ENCODE assay signal across 17 cellular contexts in the genomic region with DNA sequence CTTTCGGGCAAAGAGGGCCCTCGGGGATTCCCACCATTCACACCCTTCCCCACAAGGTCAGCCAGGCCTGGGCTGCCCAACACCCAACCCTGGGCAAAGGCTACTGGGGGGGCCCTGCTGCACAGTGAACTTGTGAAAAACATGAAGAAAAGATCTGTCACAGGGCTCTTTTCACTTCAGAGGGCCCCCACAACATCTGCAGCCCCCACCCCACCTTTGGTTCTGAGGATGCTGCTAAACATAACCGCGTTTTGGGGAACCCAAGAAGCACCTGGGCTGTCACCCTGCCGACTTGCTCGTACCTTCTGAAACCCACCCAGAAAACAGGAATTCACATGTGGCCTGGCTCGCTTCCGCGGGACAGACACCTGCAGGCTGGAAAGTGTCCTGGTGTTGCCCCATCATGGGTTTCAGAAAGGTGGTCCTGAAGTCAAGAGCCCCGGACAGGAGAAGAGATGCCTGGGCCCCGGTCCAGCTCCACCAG. TPM values are rescaled to one million over a fixed set of nuclear protein-coding genes. Genes with fewer than 3 reads are reported as not detected.
DNase-seq lines count a peak whose midpoint lies in the region; ATAC-seq, FAIRE-seq and TF ChIP-seq lines count a peak whose summit lies in the region.
"Had no signal": no experiment of that assay in that cellular context is flagged by ENCODE, and none has a peak within 500 bp of the region (broad histone marks: within the 10 kb centered on the region; RNA-seq: fewer than 3 reads in every experiment).

No MANE protein-coding gene starts in this region.

- no peak for ATAC-seq in activated T-cell treated with anti-CD3 and anti-CD28 coated beads, Interleukin-2, amount 50 U/mL, for 72 hours (replicated peaks in 1 of 2)
- peak; percentile 37 for ATAC-seq in GM21447 (IDR thresholded peaks at IDR 0.05; ENCODE audit: unreplicated experiment)

- H3K27ac Mint-ChIP-seq in activated T-cell treated with anti-CD3 and anti-CD28 coated beads, Interleukin-2, amount 50 U/mL, for 72 hours = peak overlapping the region; percentile 21
- H3K27ac Mint-ChIP-seq in activated T-helper 1 cell treated with anti-CD3 and anti-CD28 coated beads, Interleukin-12 subunit alpha, Interleukin-12 subunit beta, Interleukin-2, Interleukin-4 antibody, amounts not matched to agents 30 ng/mL and 10 ng/mL and 1 ng/mL, durations not matched to agents 14 hours and 24 hours and 36 hours = peak overlapping the region; percentile 74

- H3K27me3 Mint-ChIP-seq in activated T-cell treated with anti-CD3 and anti-CD28 coated beads, Interleukin-2, amount 50 U/mL, for 72 hours (ENCODE audit: low read depth) = no peaks in the 10 kb centered on the region
- no peaks in the 10 kb centered on the region for H3K27me3 Mint-ChIP-seq in activated T-helper 1 cell treated with anti-CD3 and anti-CD28 coated beads, Interleukin-12 subunit alpha, Interleukin-12 subunit beta, Interleukin-2, Interleukin-4 antibody, amounts not matched to agents 30 ng/mL and 10 ng/mL and 1 ng/mL, durations not matched to agents 14 hours and 24 hours and 36 hours (ENCODE audit: insufficient read depth)

- no peak for TF ChIP-seq POLR2A in sigmoid colon (IDR thresholded peaks at IDR 0.05)

- WGBS in sigmoid colon, 2 donors = 69 to 89% methylated on average over 11 of the region's 11 CpGs

- no peak for DNase-seq in activated T-cell treated with anti-CD3 and anti-CD28 coated beads, Interleukin-2, amount 50 U/mL, for 72 hours
- DNase-seq in activated T-cell treated with anti-CD3 and anti-CD28 coated beads, Interleukin-2, amount 50 U/mL, for 48 hours = no peak
- DNase-seq in activated T-helper 1 cell treated with anti-CD3 and anti-CD28 coated beads, Interleukin-12 subunit alpha, Interleukin-12 subunit beta, Interleukin-2, Interleukin-4 antibody, amounts not matched to agents 30 ng/mL and 10 ng/mL and 1 ng/mL, durations not matched to agents 14 hours and 24 hours and 36 hours (ENCODE audit: low spot score) = no peak
- DNase-seq in sigmoid colon (peak; percentile 50), ureter (ENCODE audit: low spot score) (no peak), germinal center (ENCODE audit: low spot score) (no peak), RCC 7860 (ENCODE audit: low spot score) (no peak)
- DNase-seq: activated CD4-positive, alpha-beta T cell treated with anti-CD3 and anti-CD28 coated beads for 4 hours; activated naive CD4-positive, alpha-beta T cell; DMS53; KG1; NCI-H187; NCI-H82 had no signal

- peaks cover 73% of the 10 kb centered on the region for H3K4me1 Mint-ChIP-seq in activated T-cell treated with anti-CD3 and anti-CD28 coated beads, Interleukin-2, amount 50 U/mL, for 72 hours (ENCODE audit: low read depth)
- H3K4me1 Mint-ChIP-seq in activated T-helper 1 cell treated with anti-CD3 and anti-CD28 coated beads, Interleukin-12 subunit alpha, Interleukin-12 subunit beta, Interleukin-2, Interleukin-4 antibody, amounts not matched to agents 30 ng/mL and 10 ng/mL and 1 ng/mL, durations not matched to agents 14 hours and 24 hours and 36 hours (ENCODE audit: low read depth) = peaks cover 63% of the 10 kb centered on the region

- H3K9me3 ChIP-seq in sigmoid colon = no peaks in the 10 kb centered on the region

- no peaks in the 10 kb centered on the region for H3K9me3 Mint-ChIP-seq in activated T-cell treated with anti-CD3 and anti-CD28 coated beads, Interleukin-2, amount 50 U/mL, for 72 hours
- no peaks in the 10 kb centered on the region for H3K9me3 Mint-ChIP-seq in activated T-helper 1 cell treated with anti-CD3 and anti-CD28 coated beads, Interleukin-12 subunit alpha, Interleukin-12 subunit beta, Interleukin-2, Interleukin-4 antibody, amounts not matched to agents 30 ng/mL and 10 ng/mL and 1 ng/mL, durations not matched to agents 14 hours and 24 hours and 36 hours

- H3K27me3 ChIP-seq in sigmoid colon = no peaks in the 10 kb centered on the region

- intact Hi-C loops in activated T-helper 1 cell treated with anti-CD3 and anti-CD28 coated beads, Interleukin-12 subunit alpha, Interleukin-12 subunit beta, Interleukin-2, Interleukin-4 antibody, amounts not matched to agents 30 ng/mL and 10 ng/mL and 1 ng/mL, durations not matched to agents 14 hours and 24 hours and 36 hours (cut with micrococcal nuclease) = no loop called here
- intact Hi-C loops in sigmoid colon (cut with DNase I) = loop anchor here (5.0 to 10.0 kb wide), 2 partner anchors 89 to 1177 kb away; no protein-coding TSS in a partner anchor

- FAIRE-seq in RCC 7860 (lab: Jason Lieb, UNC) = no peak

- H3K4me3 ChIP-seq in sigmoid colon = no peak overlapping the region
- H3K4me3 ChIP-seq: lung, SK-N-MC had no signal

- H3K36me3 Mint-ChIP-seq in activated T-cell treated with anti-CD3 and anti-CD28 coated beads, Interleukin-2, amount 50 U/mL, for 72 hours (ENCODE audit: insufficient read depth in 2 of 2) = peaks cover 2 to 7% of the 10 kb centered on the region in 2 donors
- peaks cover 27% of the 10 kb centered on the region for H3K36me3 Mint-ChIP-seq in activated T-helper 1 cell treated with anti-CD3 and anti-CD28 coated beads, Interleukin-12 subunit alpha, Interleukin-12 subunit beta, Interleukin-2, Interleukin-4 antibody, amounts not matched to agents 30 ng/mL and 10 ng/mL and 1 ng/mL, durations not matched to agents 14 hours and 24 hours and 36 hours (ENCODE audit: low read depth)

- TF ChIP-seq CTCF in sigmoid colon (IDR thresholded peaks at IDR 0.05) = no peak

- peaks cover 0 to 66% (median 40%) of the 10 kb centered on the region in 4 donors for H3K4me1 ChIP-seq in sigmoid colon

- no peak for TF ChIP-seq EP300 in sigmoid colon (IDR thresholded peaks at IDR 0.05)

- H3K4me3 Mint-ChIP-seq in activated T-cell treated with anti-CD3 and anti-CD28 coated beads, Interleukin-2, amount 50 U/mL, for 72 hours = peak overlapping the region; percentile 31 to 49
- H3K4me3 Mint-ChIP-seq in activated T-helper 1 cell treated with anti-CD3 and anti-CD28 coated beads, Interleukin-12 subunit alpha, Interleukin-12 subunit beta, Interleukin-2, Interleukin-4 antibody, amounts not matched to agents 30 ng/mL and 10 ng/mL and 1 ng/mL, durations not matched to agents 14 hours and 24 hours and 36 hours = no peak overlapping the region

- no peak overlapping the region for H3K27ac ChIP-seq in sigmoid colon
- H3K27ac ChIP-seq: parathyroid adenoma, SK-N-MC had no signal

- peaks cover 6 to 24% (median 9%) of the 10 kb centered on the region in 4 donors for H3K36me3 ChIP-seq in sigmoid colon

RNA-seq across cellular contexts. Expression of a gene that starts 29.3 kb away (rescaled TPM):
- total RNA-seq in activated T-cell treated with anti-CD3 and anti-CD28 coated beads, Interleukin-2, amount 50 U/mL, for 72 hours = 10 to 100 TPM; 72.2 to 91.9 TPM
- total RNA-seq in activated T-helper 1 cell treated with anti-CD3 and anti-CD28 coated beads, Interleukin-12 subunit alpha, Interleukin-12 subunit beta, Interleukin-2, Interleukin-4 antibody, amounts not matched to agents 30 ng/mL and 10 ng/mL and 1 ng/mL, durations not matched to agents 14 hours and 24 hours and 36 hours = 64.4 and 66.5 TPM in 2 replicates
- 10 to 100 TPM; 20.3 to 28.0 (median 25.0) TPM for total RNA-seq in sigmoid colon
- 100 to 1,000 TPM in 1 of 3 donors, 10 to 100 TPM in 2; 24.0 to 107 (median 61.5) TPM for polyA plus RNA-seq in sigmoid colon
- total RNA-seq in ureter = 107 TPM
